26 cellular contexts compared by ENCODE assay signal in genomic region chr6:83488861-83489260, GRCh38. TPM values are rescaled to one million over a fixed set of nuclear protein-coding genes. Genes with fewer than 3 reads are reported as not detected.
DNase-seq lines count a peak whose midpoint lies in the region; ATAC-seq and TF ChIP-seq lines count a peak whose summit lies in the region.
"Had no signal": no experiment of that assay in that cellular context is flagged by ENCODE, and none has a peak within 500 bp of the region (broad histone marks: within the 10 kb centered on the region; RNA-seq: fewer than 3 reads in every experiment).

No MANE protein-coding gene starts in this region.

- H3K27me3 ChIP-seq in Loucy (ENCODE audit: insufficient read depth, low read length, poor library complexity, severe bottlenecking): no peaks in the 10 kb centered on the region
- no peaks in the 10 kb centered on the region for H3K27me3 ChIP-seq in PC-3 (ENCODE audit: low read length)
- no peaks in the 10 kb centered on the region for H3K27me3 ChIP-seq in RWPE2 (ENCODE audit: insufficient read depth, poor library complexity, severe bottlenecking)
- H3K27me3 ChIP-seq in MG63: no peaks in the 10 kb centered on the region
- H3K27me3 ChIP-seq: BE2C, BLaER1 had no signal

- H3K27me3 Mint-ChIP-seq in immature natural killer cell (ENCODE audit: low read depth in 3 of 3) (peaks cover 0 to 4% (median 3%) of the 10 kb centered on the region in 3 donors), MCF 10A (ENCODE audit: insufficient read depth, unreplicated experiment) (no peaks in the 10 kb centered on the region)
- H3K27me3 Mint-ChIP-seq: CD4-positive, alpha-beta memory T cell had no signal

- BruUV-seq in PC-3 (replicated peaks; lab: Mats Ljungman, UMichigan) (no TSS peak), MCF 10A (replicated peaks; lab: Mats Ljungman, UMichigan) (no TSS peak)

- H4K20me1 ChIP-seq in Loucy (ENCODE audit: insufficient read depth, low read length, poor library complexity, severe bottlenecking) (no peaks in the 10 kb centered on the region), PC-3 (ENCODE audit: low read length) (no peaks in the 10 kb centered on the region)
- H4K20me1 ChIP-seq: BLaER1 had no signal

- no peaks in the 10 kb centered on the region for H3K9me3 Mint-ChIP-seq in immature natural killer cell
- no peaks in the 10 kb centered on the region for H3K9me3 Mint-ChIP-seq in MCF 10A (ENCODE audit: unreplicated experiment)
- H3K9me3 Mint-ChIP-seq: CD14-positive monocyte; CD4-positive, alpha-beta memory T cell had no signal

- no peak overlapping the region for H3K4me2 ChIP-seq in Loucy (ENCODE audit: low read depth, low read length, poor library complexity, severe bottlenecking)
- no peak overlapping the region for H3K4me2 ChIP-seq in PC-3 (ENCODE audit: low read length)
- H3K4me2 ChIP-seq: BLaER1 had no signal

- H3K79me2 ChIP-seq in Loucy (ENCODE audit: insufficient read depth, low read length) (no peaks in the 10 kb centered on the region), PC-3 (ENCODE audit: low read length) (no peaks in the 10 kb centered on the region)

- H3K9me2 ChIP-seq in Loucy (replicated peaks; ENCODE audit: low read depth, low read length): no peaks in the 10 kb centered on the region
- no peaks in the 10 kb centered on the region for H3K9me2 ChIP-seq in PC-3 (replicated peaks; ENCODE audit: low read length)

- peaks cover 4% of the 10 kb centered on the region for H3K4me1 ChIP-seq in Loucy (ENCODE audit: insufficient read depth, low read length, poor library complexity, severe bottlenecking)
- 0 out of 2 replicates have a peak, but pooled peaks cover 8% of the 10 kb centered on the region for H3K4me1 ChIP-seq in PC-3 (ENCODE audit: insufficient read depth, low read length)
- no peaks in the 10 kb centered on the region for H3K4me1 ChIP-seq in RWPE2 (ENCODE audit: insufficient read depth, poor library complexity, severe bottlenecking)
- H3K4me1 ChIP-seq: BE2C, BLaER1 had no signal

- CTCF ChIA-PET in PC-3 (lab: Charles Lee): no interaction called here
- CTCF ChIA-PET in MCF 10A (lab: Yijun Ruan, JAX): interaction anchor here (1.8 kb wide), 1 partner anchor 25 kb away, joined by 7 read pairs; no protein-coding TSS in a partner anchor

- POLR2A ChIA-PET in PC-3 (lab: Charles Lee; ENCODE audit: unreplicated experiment) (no interaction called here), MCF 10A (lab: Yijun Ruan, JAX) (no interaction called here)

- H3K4me3 Mint-ChIP-seq in immature natural killer cell: peak overlapping the region; percentile 34 to 66 (median 46)
- H3K4me3 Mint-ChIP-seq in MCF 10A (ENCODE audit: unreplicated experiment): no peak overlapping the region
- H3K4me3 Mint-ChIP-seq: CD14-positive monocyte; CD4-positive, alpha-beta memory T cell; CD4-positive, CD25-positive, alpha-beta regulatory T cell had no signal

- H3K4me3 ChIP-seq in Loucy (ENCODE audit: low read length, poor library complexity, severe bottlenecking) (no peak overlapping the region), PC-3 (ENCODE audit: low read length) (no peak overlapping the region), RWPE2 (ENCODE audit: severe bottlenecking) (no peak overlapping the region), MG63 (no peak overlapping the region)
- H3K4me3 ChIP-seq: BLaER1, GM12878 had no signal

- no peak overlapping the region for H3K9ac ChIP-seq in Loucy (ENCODE audit: low read depth, low read length, poor library complexity, severe bottlenecking)
- H3K9ac ChIP-seq in PC-3 (ENCODE audit: low read length): no peak overlapping the region
- H3K9ac ChIP-seq: BLaER1 had no signal

- H3K4me1 Mint-ChIP-seq in immature natural killer cell: peaks cover 28 to 30% of the 10 kb centered on the region in 2 donors
- no peaks in the 10 kb centered on the region for H3K4me1 Mint-ChIP-seq in MCF 10A (ENCODE audit: insufficient read depth, unreplicated experiment)
- H3K4me1 Mint-ChIP-seq: CD14-positive monocyte; CD4-positive, alpha-beta memory T cell had no signal

- intact Hi-C loops in PC-3 (cut with micrococcal nuclease) (no loop called here), Right ventricle myocardium superior (cut with DNase I) (no loop called here), MCF 10A (cut with micrococcal nuclease) (no loop called here)

- H2AFZ ChIP-seq in Loucy (ENCODE audit: low read length) (peak overlapping the region; percentile 60), PC-3 (ENCODE audit: low read length) (no peak overlapping the region)

- no peak overlapping the region for H3K27ac Mint-ChIP-seq in immature natural killer cell
- H3K27ac Mint-ChIP-seq in MCF 10A (ENCODE audit: low read depth, unreplicated experiment): no peak overlapping the region
- H3K27ac Mint-ChIP-seq: CD4-positive, alpha-beta memory T cell; CD4-positive, CD25-positive, alpha-beta regulatory T cell had no signal

- H3K27ac ChIP-seq in PC-3 (ENCODE audit: low read length): no peak overlapping the region
- no peak overlapping the region for H3K27ac ChIP-seq in RWPE2 (ENCODE audit: poor library complexity, severe bottlenecking)
- H3K27ac ChIP-seq: BLaER1 had no signal

- H3K36me3 Mint-ChIP-seq in immature natural killer cell (peaks cover 0 to 7% (median 0%) of the 10 kb centered on the region in 3 donors), MCF 10A (ENCODE audit: insufficient read depth, unreplicated experiment) (peaks cover 5% of the 10 kb centered on the region)
- H3K36me3 Mint-ChIP-seq: CD14-positive monocyte; CD4-positive, alpha-beta memory T cell; CD4-positive, CD25-positive, alpha-beta regulatory T cell; CD8-positive, alpha-beta memory T cell had no signal

- DNase-seq in PC-3: peak; percentile 65
- DNase-seq in RWPE2 (ENCODE audit: low spot score): no peak
- DNase-seq in immature natural killer cell: no peak
- no peak for DNase-seq in Right ventricle myocardium superior
- no peak for DNase-seq in SKM-1 treated with dmso at 0.1 percent for 144 hours (lab: John Stamatoyannopoulos, UW; ENCODE audit: unreplicated experiment)
- DNase-seq in MG63: no peak
- no peak for DNase-seq in MCF 10A (ENCODE audit: unreplicated experiment)
- DNase-seq: 8988T; ACHN; BE2C; C1 segment of cervical spinal cord; CD4-positive, alpha-beta memory T cell; CD4-positive, CD25-positive, alpha-beta regulatory T cell; CD8-positive, alpha-beta memory T cell; COR-L47; DMS 273 treated with DMSO at 0.1 percent for 48 hours; DMS153; DND-41; EL; GDM1 had no signal

- no peaks in the 10 kb centered on the region for H3K36me3 ChIP-seq in Loucy (ENCODE audit: insufficient read depth, low read length)
- no peaks in the 10 kb centered on the region for H3K36me3 ChIP-seq in PC-3 (ENCODE audit: low read depth, low read length)
- H3K36me3 ChIP-seq in RWPE2 (ENCODE audit: low read depth): no peaks in the 10 kb centered on the region
- no peaks in the 10 kb centered on the region for H3K36me3 ChIP-seq in MG63
- H3K36me3 ChIP-seq: BE2C, BLaER1 had no signal

- H3K9me3 ChIP-seq in Loucy (ENCODE audit: insufficient read depth, low read depth, low read length) (no peaks in the 10 kb centered on the region), PC-3 (ENCODE audit: low read length) (no peaks in the 10 kb centered on the region), RWPE2 (ENCODE audit: severe bottlenecking) (no peaks in the 10 kb centered on the region), MG63 (no peaks in the 10 kb centered on the region)
- H3K9me3 ChIP-seq: BE2C, BLaER1 had no signal

- no peak; the same call in 1 of the 2 replicates for ATAC-seq in PC-3
- peak; percentile 46; the same call in 2 of the 3 replicates for ATAC-seq in RWPE2 (ENCODE audit: low read depth)
- ATAC-seq in Right ventricle myocardium superior (ENCODE audit: poor library complexity): no peak
- ATAC-seq: GM12878 had no signal

- no peak for TF ChIP-seq CTCF in Loucy (conservative IDR thresholded peaks at IDR 0.05; ENCODE audit: low read length)
- no peak for TF ChIP-seq CTCF in PC-3 (conservative IDR thresholded peaks at IDR 0.05; ENCODE audit: low read depth, low read length)
- TF ChIP-seq CTCF in RWPE2 (IDR thresholded peaks at IDR 0.05; ENCODE audit: poor library complexity, severe bottlenecking): no peak
- no peak for TF ChIP-seq CTCF in MCF 10A (IDR thresholded peaks at IDR 0.05; ENCODE audit: unreplicated experiment)

- H3F3A ChIP-seq in Loucy (ENCODE audit: low read depth) (no peaks in the 10 kb centered on the region), PC-3 (ENCODE audit: low read length, unreplicated experiment) (no peaks in the 10 kb centered on the region)

RNA-seq across cellular contexts. Expression of gene PRSS35, which starts 23.5 kb away (rescaled TPM):
- total RNA-seq in PC-3 (2014; rRNA removed) (1.7 and 3.2 TPM in 2 replicates), Right ventricle myocardium superior (not detected), MCF 10A (2022) (not detected in 2 replicates)
- polyA plus RNA-seq in immature natural killer cell: under 1 TPM in 2 of 3 donors, not detected in 1; 0.16 to 0.30 TPM
- total RNA-seq in MG63 (2014; rRNA removed; shearing (Covaris generic); ENCODE audit: low replicate concordance): 0.72 and 1.2 TPM in 2 replicates
- total RNA-seq: CD4-positive, CD25-positive, alpha-beta regulatory T cell; CD8-positive, alpha-beta memory T cell; Daoy; GM12878 had no signal
- polyA plus RNA-seq: CD14-positive monocyte; CD4-positive, CD25-positive, alpha-beta regulatory T cell; GM12878 had no signal

RNA-seq across cellular contexts. Expression of gene ME1, which starts 58.0 kb away (rescaled TPM):
- total RNA-seq in PC-3 (2014; rRNA removed) (22.3 and 28.0 TPM in 2 replicates), Right ventricle myocardium superior (24.7 TPM), MCF 10A (2022) (16.7 and 17.8 TPM in 2 replicates)
- under 1 TPM in 1 of 3 donors, not detected in 2; 0.38 TPM for polyA plus RNA-seq in immature natural killer cell
- total RNA-seq in MG63 (2014; rRNA removed; shearing (Covaris generic); ENCODE audit: low replicate concordance): 10.4 and 16.3 TPM in 2 replicates
- total RNA-seq: CD4-positive, CD25-positive, alpha-beta regulatory T cell; G401 had no signal
- polyA plus RNA-seq: CD4-positive, CD25-positive, alpha-beta regulatory T cell had no signal
